Comparison of ENCODE assay signal across 19 cellular contexts in genomic region chr16:24208710-24209109, GRCh38. TPM values are rescaled to one million over a fixed set of nuclear protein-coding genes. Genes with fewer than 3 reads are reported as not detected.
DNase-seq lines count a peak whose midpoint lies in the region; ATAC-seq and TF ChIP-seq lines count a peak whose summit lies in the region.
"Had no signal": no experiment of that assay in that cellular context is flagged by ENCODE, and none has a peak within 500 bp of the region (broad histone marks: within the 10 kb centered on the region; RNA-seq: fewer than 3 reads in every experiment).

No MANE protein-coding gene starts in this region.

- H3K18ac ChIP-seq in neuronal stem cell (ENCODE audit: low read length), result no peak overlapping the region

- no peaks in the 10 kb centered on the region for H3K9me3 Mint-ChIP-seq in GM23338
- H3K9me3 Mint-ChIP-seq: natural killer cell; stimulated activated naive CD8-positive, alpha-beta T cell treated with anti-CD3 and anti-CD28 coated beads, Interleukin-15, Interleukin-2, amounts not matched to agents 100 ng/mL and 50 ng/mL, for 24 hours had no signal

- no peaks in the 10 kb centered on the region for H3F3A ChIP-seq in GM23338 (replicated peaks; ENCODE audit: low read depth)
- H3F3A ChIP-seq in GM23248 (ENCODE audit: insufficient read depth), result no peaks in the 10 kb centered on the region

- H3K4me1 Mint-ChIP-seq in GM23338, result peaks cover 30% of the 10 kb centered on the region

- H3K27me3 ChIP-seq in GM23338 (ENCODE audit: insufficient read depth) (no peaks in the 10 kb centered on the region), neuronal stem cell (ENCODE audit: control insufficient read depth in 3 of 3, insufficient read depth in 3 of 3, low read depth in 1 of 3, low read length in 3 of 3) (peaks cover 0 to 22% (median 0%) of the 10 kb centered on the region in 3 experiments), GM23248 (replicated peaks; ENCODE audit: insufficient read depth) (no peaks in the 10 kb centered on the region)
- H3K27me3 ChIP-seq: BLaER1 treated with 17β-estradiol and CSF1 and Interleukin-3, amounts not matched to agents 10 nM and 100 nM had no signal

- ATAC-seq in GM23338, result peak; percentile 92
- ATAC-seq in HG02798 (IDR thresholded peaks at IDR 0.05; ENCODE audit: poor library complexity, unreplicated experiment), result no peak
- no peak for ATAC-seq in HG02623 (IDR thresholded peaks at IDR 0.05; ENCODE audit: unreplicated experiment)
- no peak for ATAC-seq in GM18870 (IDR thresholded peaks at IDR 0.05; ENCODE audit: unreplicated experiment)
- ATAC-seq: left colon, natural killer cell, PC-3 had no signal

- no peak overlapping the region for H2BK15ac ChIP-seq in neuronal stem cell (ENCODE audit: low read length)

- no CpG with 5 or more reads among the region's 5 CpGs for WGBS in neuronal stem cell (ENCODE audit: extremely low coverage in 2 of 2, insufficient read length in 2 of 2, insufficient replicate concordance in 1 of 2), 2 donors
- whole genome bisulfite sequencing in GM23248 (ENCODE audit: low coverage in 1 of 2, low lambda C conversion rate in 2 of 2, missing lambda C conversion rate in 2 of 2), 2 experiments, result 2 to 5% methylated on average over 5 of the region's 5 CpGs

- H3K4me3 ChIP-seq in GM23338, result no peak overlapping the region
- H3K4me3 ChIP-seq in neuronal stem cell (ENCODE audit: low read length in 2 of 2), result no peak overlapping the region
- H3K4me3 ChIP-seq in GM23248, result no peak overlapping the region
- H3K4me3 ChIP-seq: BLaER1 treated with 17β-estradiol and CSF1 and Interleukin-3, amounts not matched to agents 10 nM and 100 nM; HAP-1 had no signal

- no peak overlapping the region for H2BK5ac ChIP-seq in neuronal stem cell (ENCODE audit: low read length)

- H3K4me3 Mint-ChIP-seq in GM23338, result no peak overlapping the region
- H3K4me3 Mint-ChIP-seq: natural killer cell; stimulated activated naive CD8-positive, alpha-beta T cell treated with anti-CD3 and anti-CD28 coated beads, Interleukin-15, Interleukin-2, amounts not matched to agents 100 ng/mL and 50 ng/mL, for 24 hours had no signal

- no peak overlapping the region for H3K9ac ChIP-seq in neuronal stem cell (ENCODE audit: low read depth, low read length, poor library complexity)
- H3K9ac ChIP-seq in GM23248, result no peak overlapping the region
- H3K9ac ChIP-seq: BLaER1 treated with 17β-estradiol and CSF1 and Interleukin-3, amounts not matched to agents 10 nM and 100 nM had no signal

- intact Hi-C loops in head of caudate nucleus (cut with DNase I), result no loop called here

- H2AFZ ChIP-seq in GM23338 (peak overlapping the region; percentile 61; the same call in 1 of the 2 replicates), neuronal stem cell (ENCODE audit: low read length) (no peak overlapping the region), GM23248 (no peak overlapping the region)

- H2BK120ac ChIP-seq in neuronal stem cell (ENCODE audit: low read depth, low read length), result no peak overlapping the region

- no peaks in the 10 kb centered on the region for H3K79me1 ChIP-seq in neuronal stem cell (ENCODE audit: low read depth, low read length)

- H3K27ac ChIP-seq in GM23338 (ENCODE audit: low read depth) (0 out of 2 replicates have a peak overlapping the region, but pooled peaks have one; percentile 18), neuronal stem cell (replicated peaks; ENCODE audit: low read length) (no peak overlapping the region), GM23248 (no peak overlapping the region)
- H3K27ac ChIP-seq: BLaER1 treated with 17β-estradiol and CSF1 and Interleukin-3, amounts not matched to agents 10 nM and 100 nM had no signal

- H4K8ac ChIP-seq in neuronal stem cell (ENCODE audit: low read depth, low read length), result no peak overlapping the region

- H3K36me3 Mint-ChIP-seq in GM23338 (ENCODE audit: low read depth), result no peaks in the 10 kb centered on the region
- H3K36me3 Mint-ChIP-seq: natural killer cell had no signal

- H3K23ac ChIP-seq in neuronal stem cell (ENCODE audit: low read depth, low read length, poor library complexity), result no peak overlapping the region

- H3K36me3 ChIP-seq in GM23338 (ENCODE audit: insufficient read depth) (no peaks in the 10 kb centered on the region), neuronal stem cell (replicated peaks in 1 of 2; ENCODE audit: control insufficient read depth in 2 of 2, insufficient read depth in 2 of 2, low read length in 2 of 2) (no peaks in the 10 kb centered on the region), GM23248 (ENCODE audit: low read depth) (no peaks in the 10 kb centered on the region)
- H3K36me3 ChIP-seq: HAP-1 had no signal

- no peak overlapping the region for H2BK12ac ChIP-seq in neuronal stem cell (ENCODE audit: low read length)

- peaks cover 7% of the 10 kb centered on the region for H3K4me1 ChIP-seq in GM23338 (ENCODE audit: insufficient read depth)
- H3K4me1 ChIP-seq in neuronal stem cell (ENCODE audit: control insufficient read depth in 2 of 2, insufficient read depth in 1 of 2, low read depth in 1 of 2, low read length in 2 of 2), result peaks cover 0 to 14% of the 10 kb centered on the region in 2 donors
- no peaks in the 10 kb centered on the region for H3K4me1 ChIP-seq in GM23248 (ENCODE audit: insufficient read depth)
- H3K4me1 ChIP-seq: HAP-1 had no signal

- H3K79me2 ChIP-seq in GM23338 (replicated peaks; ENCODE audit: insufficient read depth) (no peaks in the 10 kb centered on the region), GM23248 (ENCODE audit: insufficient read depth) (no peaks in the 10 kb centered on the region)

- peaks cover 8% of the 10 kb centered on the region for H3K27me3 Mint-ChIP-seq in GM23338 (ENCODE audit: insufficient read depth, low read depth, poor library complexity)
- H3K27me3 Mint-ChIP-seq: stimulated activated naive CD8-positive, alpha-beta T cell treated with anti-CD3 and anti-CD28 coated beads, Interleukin-15, Interleukin-2, amounts not matched to agents 100 ng/mL and 50 ng/mL, for 24 hours had no signal

- TF ChIP-seq CTCF in GM23338 (conservative IDR thresholded peaks at IDR 0.05; ENCODE audit: low read depth in 2 of 2), result no peak

- H2AK5ac ChIP-seq in neuronal stem cell (ENCODE audit: low read depth, low read length), result no peak overlapping the region

- H3K9me3 ChIP-seq in neuronal stem cell (replicated peaks in 1 of 2; ENCODE audit: control insufficient read depth in 2 of 2, insufficient read depth in 1 of 2, low read depth in 1 of 2, low read length in 2 of 2) (peaks cover 0 to 2% of the 10 kb centered on the region in 2 donors), GM23248 (ENCODE audit: low read depth) (no peaks in the 10 kb centered on the region)
- H3K9me3 ChIP-seq: BLaER1 treated with 17β-estradiol and CSF1 and Interleukin-3, amounts not matched to agents 10 nM and 100 nM; HAP-1 had no signal

- no peak overlapping the region for H4K91ac ChIP-seq in neuronal stem cell (ENCODE audit: low read depth, low read length, poor library complexity)

- DNase-seq in GM23338 (ENCODE audit: low spot score), result peak; percentile 48
- peak; percentile 46 for DNase-seq in NCI-H82 treated with DMSO at 0.1 percent for 48 hours (lab: John Stamatoyannopoulos, UW; ENCODE audit: unreplicated experiment)
- DNase-seq in head of caudate nucleus, result peak; percentile 42 to 90 (median 77)
- DNase-seq in neuronal stem cell (ENCODE audit: low spot score), result peak; percentile 82
- no peak for DNase-seq in GM23248
- DNase-seq: activated CD4-positive, alpha-beta T cell treated with anti-CD3 and anti-CD28 coated beads for 4 hours; aorta; left colon; natural killer cell; NCI-H2171 treated with DMSO at 0.1 percent for 48 hours; PC-3 had no signal

- H3K4ac ChIP-seq in neuronal stem cell (ENCODE audit: low read length), result no peak overlapping the region

- in situ Hi-C loops in GM23248 (cut with MboI), result no loop called here

- H3K4me2 ChIP-seq in GM23338, result 0 out of 2 replicates have a peak overlapping the region, but pooled peaks have one; percentile 35
- no peak overlapping the region for H3K4me2 ChIP-seq in neuronal stem cell (ENCODE audit: insufficient read depth, low read length, poor library complexity, severe bottlenecking)
- H3K4me2 ChIP-seq in GM23248 (ENCODE audit: unreplicated experiment), result no peak overlapping the region
- H3K4me2 ChIP-seq: BLaER1 treated with 17β-estradiol and CSF1 and Interleukin-3, amounts not matched to agents 10 nM and 100 nM had no signal

- H4K20me1 ChIP-seq in GM23338 (replicated peaks; ENCODE audit: insufficient read depth) (no peaks in the 10 kb centered on the region), GM23248 (ENCODE audit: insufficient read depth) (no peaks in the 10 kb centered on the region)

- no peak overlapping the region; the same call in 1 of the 2 replicates for H3K27ac Mint-ChIP-seq in GM23338

- no peak overlapping the region for H3K14ac ChIP-seq in neuronal stem cell (ENCODE audit: low read length)

- H3K9me2 ChIP-seq in GM23338 (ENCODE audit: insufficient read depth) (no peaks in the 10 kb centered on the region), GM23248 (ENCODE audit: insufficient read depth) (no peaks in the 10 kb centered on the region)

TF ChIP-seq in GM23338, 12 proteins besides CTCF, POLR2A, EP300 and RAD21 (continues in another document):
- TF ChIP-seq ZNF331 (CRISPR knock-in tag; IDR thresholded peaks at IDR 0.05; ENCODE audit: low read depth) (no peak), ZNF114 (CRISPR knock-in tag; IDR thresholded peaks at IDR 0.05) (no peak), NANOG (IDR thresholded peaks at IDR 0.05; ENCODE audit: borderline replicate concordance) (no peak), EZH2phosphoT487 (IDR thresholded peaks at IDR 0.05; ENCODE audit: unreplicated experiment) (no peak), POLR2AphosphoS5 (IDR thresholded peaks at IDR 0.05; ENCODE audit: low read depth) (no peak), EZH2 (IDR thresholded peaks at IDR 0.05; ENCODE audit: low read depth, unreplicated experiment) (no peak), CREB1 (CRISPR knock-in tag; IDR thresholded peaks at IDR 0.05; ENCODE audit: low read depth) (no peak), STAT1 (IDR thresholded peaks at IDR 0.05; ENCODE audit: unreplicated experiment) (no peak)

RNA-seq across cellular contexts. Expression of gene CACNG3, which starts 47.4 kb away (rescaled TPM):
- 0.12 TPM in 1 of 2 replicates, not detected in the other for total RNA-seq in GM23338 (2014; rRNA removed; shearing (Covaris generic))
- not detected in 2 replicates for polyA plus RNA-seq in GM23338 (2016; fragmentation: Nextera tagmentation; extraction: Ambion mirVana)
- not detected for polyA plus RNA-seq in neuronal stem cell (2013, experiment 1 of 2)
- polyA plus RNA-seq in neuronal stem cell (2013, experiment 2 of 2), result not detected
- not detected in 2 replicates for total RNA-seq in GM23248 (2014; rRNA removed; shearing (Covaris generic))
- not detected in 2 replicates for polyA plus RNA-seq in GM23248 (2016; fragmentation: Nextera tagmentation; extraction: Ambion mirVana)
- total RNA-seq: aorta; left colon; natural killer cell; PC-3; skeletal muscle tissue; T-helper 1 cell treated with Interleukin-12 subunit alpha and Interleukin-12 subunit beta and Interleukin-4 antibody, amounts not matched to agents 30 ng/mL and 1 ng/mL, for 36 hours had no signal
- polyA plus RNA-seq: aorta had no signal
